Comparison of ENCODE assay signal across 8 cellular contexts in the genomic region with DNA sequence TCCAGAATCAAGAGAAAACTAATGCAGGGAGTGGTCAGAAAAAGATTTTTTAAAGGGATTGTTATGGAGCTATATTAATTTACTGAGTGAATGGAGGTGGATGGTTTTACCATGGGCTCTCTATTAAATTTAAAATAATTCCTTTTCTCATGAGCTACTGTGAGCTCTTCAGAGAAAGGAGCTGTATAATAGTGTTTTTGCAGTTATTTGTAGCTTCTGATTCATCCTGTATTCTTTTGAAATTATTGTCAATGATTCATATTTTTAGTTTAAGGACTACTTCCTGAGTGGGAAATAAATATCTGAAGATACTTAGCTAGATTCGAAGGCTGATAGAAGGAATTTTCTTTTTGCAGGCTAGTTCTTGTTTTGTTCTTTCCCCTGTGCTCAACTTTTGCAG. TPM values are rescaled to one million over a fixed set of nuclear protein-coding genes. Genes with fewer than 3 reads are reported as not detected.
DNase-seq lines count a peak whose midpoint lies in the region; ATAC-seq, FAIRE-seq and TF ChIP-seq lines count a peak whose summit lies in the region.
"Not testable (repeated sequence)": the region's sequence is repeated elsewhere in the genome, so short reads cannot be mapped to it uniquely, and the experiment has no call there.

No MANE protein-coding gene starts in this region.

- not testable (repeated sequence) for H4K91ac ChIP-seq in H1 (replicated peaks; ENCODE audit: insufficient read length, low read length)

- H3K23ac ChIP-seq in H1 (ENCODE audit: insufficient read length) = not testable (repeated sequence)

- peak overlapping the region; percentile 89 for H3K4me3 Mint-ChIP-seq in CD8-positive, alpha-beta T cell
- H3K4me3 Mint-ChIP-seq in T-helper 17 cell = peak overlapping the region; percentile 89
- peak overlapping the region; percentile 94 for H3K4me3 Mint-ChIP-seq in nephron progenitor cell

- not testable (repeated sequence) for H3K36me3 ChIP-seq in CD8-positive, alpha-beta T cell (ENCODE audit: insufficient read depth, low read length); adipocyte (ENCODE audit: control insufficient read depth, insufficient read depth, low read length, severe bottlenecking); H1 (ENCODE audit: control insufficient read depth in 2 of 4, insufficient read depth in 4 of 4, low read length in 3 of 4); subcutaneous abdominal adipose tissue (ENCODE audit: control insufficient read depth in 5 of 5, insufficient read depth in 5 of 5, low read length in 5 of 5)
- H3K36me3 ChIP-seq in HUES64 (ENCODE audit: insufficient read depth, low read length) = peaks cover 19% of the 10 kb centered on the region

- H2BK5ac ChIP-seq in H1 (ENCODE audit: low read depth, low read length) = not testable (repeated sequence)

- not testable (repeated sequence) for H2BK120ac ChIP-seq in H1 (replicated peaks; ENCODE audit: low read depth, low read length)

- not testable (repeated sequence) for H3K79me1 ChIP-seq in H1 (ENCODE audit: low read depth, low read length)

- TF ChIP-seq RAD21 in H1 (IDR thresholded peaks at IDR 0.05 in 1 of 2, conservative IDR thresholded peaks at IDR 0.05 in 1 of 2; ENCODE audit: low read depth in 2 of 2, low read length in 2 of 2) = not testable (repeated sequence)

- not testable (repeated sequence) for H2AK5ac ChIP-seq in H1 (ENCODE audit: low read depth, low read length)

- not testable (repeated sequence) for H4K5ac ChIP-seq in H1 (ENCODE audit: insufficient read length, low read depth, low read length)

- H3K9ac ChIP-seq in HUES64 (ENCODE audit: low read depth, low read length); H1 (replicated peaks in 1 of 4; ENCODE audit: extremely low read depth in 1 of 4, low read depth in 3 of 4, low read length in 3 of 4): not testable (repeated sequence)
- H3K9ac ChIP-seq in adipocyte (ENCODE audit: low read length) (peak overlapping the region; percentile 95), subcutaneous abdominal adipose tissue (ENCODE audit: low read length in 5 of 5) (peak overlapping the region in 3 of 5 donors; percentile 25 to 85 (median 30))

- not testable (repeated sequence) for H4K8ac ChIP-seq in H1 (ENCODE audit: extremely low read depth, insufficient read depth, low read length)

- POLR2A ChIA-PET in CD8-positive, alpha-beta T cell (lab: Charles Lee) = not testable (repeated sequence)
- POLR2A ChIA-PET in H1 (lab: Charles Lee; ENCODE audit: partially characterized antibody) = interaction anchor here (0.6 to 1.0 kb wide), 2 partner anchors 8 to 96 kb away, joined by 3 read pairs; no protein-coding TSS in a partner anchor

- DNase-seq in CD8-positive, alpha-beta T cell; T-helper 17 cell; H1 (ENCODE audit: low read depth in 1 of 2, low spot score in 2 of 2); nephron progenitor cell: not testable (repeated sequence)
- peak; percentile 23 for DNase-seq in adipocyte (ENCODE audit: low read depth)

- H3K4me2 ChIP-seq in H1 (ENCODE audit: insufficient read depth in 1 of 2, low read depth in 2 of 2, low read length in 2 of 2) = peak overlapping the region; percentile 46 to 49

- peaks cover 26% of the 10 kb centered on the region for H3K36me3 Mint-ChIP-seq in CD8-positive, alpha-beta T cell
- not testable (repeated sequence) for H3K36me3 Mint-ChIP-seq in T-helper 17 cell (ENCODE audit: low read depth)
- peaks cover 37% of the 10 kb centered on the region for H3K36me3 Mint-ChIP-seq in nephron progenitor cell (ENCODE audit: low read depth)

- H3K4me3 ChIP-seq in CD8-positive, alpha-beta T cell (ENCODE audit: low read depth, low read length) = not testable (repeated sequence)
- H3K4me3 ChIP-seq in HUES64 (ENCODE audit: low read length) (peak overlapping the region; percentile 91), adipocyte (ENCODE audit: low read length) (peak overlapping the region; percentile 87), H1 (ENCODE audit: extremely low read depth in 1 of 4, insufficient read depth in 2 of 4, low read depth in 3 of 4, low read length in 4 of 4) (peak overlapping the region; percentile 9 to 88 (median 34); a peak in 5 of 8 replicates), iPS-11a (ENCODE audit: low read depth, low read length) (peak overlapping the region; percentile 20), subcutaneous abdominal adipose tissue (ENCODE audit: low read depth in 1 of 5, low read length in 5 of 5) (peak overlapping the region in 4 of 5 donors; percentile 11 to 67 (median 32))

- not testable (repeated sequence) for H3K56ac ChIP-seq in H1 (replicated peaks; ENCODE audit: insufficient read length, low read depth, low read length)

- not testable (repeated sequence) for TF ChIP-seq POLR2A in H1 (IDR thresholded peaks at IDR 0.05; ENCODE audit: control extremely low read depth in 1 of 2, low read depth in 2 of 2, low read length in 2 of 2)

- intact Hi-C loops in CD8-positive, alpha-beta T cell (cut with DNase I, micrococcal nuclease) = loop anchor here in 1 of 2 experiments (10.0 kb wide), 1 partner anchor 128 kb away; a partner anchor contains a TSS

- H3K4me1 Mint-ChIP-seq in CD8-positive, alpha-beta T cell (ENCODE audit: low read depth) = peaks cover 41% of the 10 kb centered on the region
- H3K4me1 Mint-ChIP-seq in T-helper 17 cell (peaks cover 22% of the 10 kb centered on the region), nephron progenitor cell (peaks cover 34% of the 10 kb centered on the region)

- H2BK12ac ChIP-seq in H1 (ENCODE audit: low read depth, low read length) = not testable (repeated sequence)

- ATAC-seq in CD8-positive, alpha-beta T cell; T-helper 17 cell: not testable (repeated sequence)

- peaks cover 15% of the 10 kb centered on the region for H3K4me1 ChIP-seq in CD8-positive, alpha-beta T cell (ENCODE audit: insufficient read depth, low read length)
- H3K4me1 ChIP-seq in HUES64 (ENCODE audit: insufficient read depth, low read length); H1 (replicated peaks in 1 of 4; ENCODE audit: control insufficient read depth in 3 of 4, insufficient read depth in 4 of 4, low read length in 3 of 4): not testable (repeated sequence)
- H3K4me1 ChIP-seq in adipocyte (ENCODE audit: control insufficient read depth, insufficient read depth, low read length) (peaks cover 13% of the 10 kb centered on the region), subcutaneous abdominal adipose tissue (ENCODE audit: control insufficient read depth in 5 of 5, insufficient read depth in 5 of 5, low read length in 5 of 5) (peaks cover 0 to 31% (median 24%) of the 10 kb centered on the region in 5 donors)

- H3K9me3 Mint-ChIP-seq in CD8-positive, alpha-beta T cell; nephron progenitor cell: not testable (repeated sequence)

- H3K79me2 ChIP-seq in H1 (ENCODE audit: control insufficient read depth in 1 of 2, insufficient read depth in 2 of 2, low read length in 2 of 2) = peaks cover 0 to 33% of the 10 kb centered on the region in 2 experiments; a peak in 3 of 4 replicates

- not testable (repeated sequence) for H3K18ac ChIP-seq in H1 (ENCODE audit: extremely low read depth, low read length)

- H4K20me1 ChIP-seq in H1 (replicated peaks in 1 of 2; ENCODE audit: control insufficient read depth in 1 of 2, insufficient read depth in 2 of 2, low read length in 2 of 2) = not testable (repeated sequence)

- 89% methylated on average over 1 of the region's 1 CpG for WGBS in HUES64
- WGBS in H1 (ENCODE audit: extremely low coverage in 1 of 2, insufficient coverage in 1 of 2, insufficient read length in 1 of 2, insufficient replicate concordance in 2 of 2, low coverage in 1 of 2, low lambda C conversion rate in 2 of 2, missing lambda C conversion rate in 1 of 2), 2 experiments = 96% methylated on average over 1 of the region's 1 CpG; no CpG with 5 or more reads in 1 of the 2 experiments

- not testable (repeated sequence) for H3K14ac ChIP-seq in H1 (ENCODE audit: insufficient read length)

- CTCF ChIA-PET in CD8-positive, alpha-beta T cell (lab: Charles Lee) = not testable (repeated sequence)
- CTCF ChIA-PET in H1 (lab: Charles Lee; ENCODE audit: partially characterized antibody) = interaction anchor here (0.6 kb wide), 1 partner anchor 738 kb away, joined by 3 read pairs; no protein-coding TSS in a partner anchor

- H3K27me3 ChIP-seq in CD8-positive, alpha-beta T cell (ENCODE audit: insufficient read depth, low read length); HUES64 (ENCODE audit: insufficient read depth, low read length); adipocyte (replicated peaks; ENCODE audit: control insufficient read depth, insufficient read depth, low read length); H1 (replicated peaks in 1 of 4; ENCODE audit: control insufficient read depth in 3 of 4, extremely low read depth in 1 of 4, insufficient read depth in 3 of 4, low read length in 3 of 4); subcutaneous abdominal adipose tissue (ENCODE audit: control insufficient read depth in 5 of 5, insufficient read depth in 4 of 5, low read length in 5 of 5): not testable (repeated sequence)

- H2BK15ac ChIP-seq in H1 (ENCODE audit: low read length) = not testable (repeated sequence)

- not testable (repeated sequence) for FAIRE-seq in H1 (lab: Jason Lieb, UNC)

- H3K27me3 Mint-ChIP-seq in CD8-positive, alpha-beta T cell (ENCODE audit: low read depth); T-helper 17 cell; nephron progenitor cell (ENCODE audit: low read depth, poor library complexity): not testable (repeated sequence)

- not testable (repeated sequence) for H3K23me2 ChIP-seq in H1 (ENCODE audit: low read depth, low read length)

- peak overlapping the region; percentile 85 for H3K27ac Mint-ChIP-seq in CD8-positive, alpha-beta T cell
- H3K27ac Mint-ChIP-seq in T-helper 17 cell = peak overlapping the region; percentile 90
- H3K27ac Mint-ChIP-seq in nephron progenitor cell = peak overlapping the region; percentile 72

- TF ChIP-seq EP300 in H1 (IDR thresholded peaks at IDR 0.05; ENCODE audit: borderline replicate concordance in 1 of 2, low read depth in 2 of 2, low read length in 2 of 2) = not testable (repeated sequence)

- not testable (repeated sequence) for H3K4ac ChIP-seq in H1 (replicated peaks; ENCODE audit: insufficient read length, low read depth, low read length)

- not testable (repeated sequence) for H2AFZ ChIP-seq in H1 (ENCODE audit: low read length)

- not testable (repeated sequence) for H3K27ac ChIP-seq in CD8-positive, alpha-beta T cell (ENCODE audit: low read depth, low read length); HUES64 (ENCODE audit: low read depth, low read length); H1 (ENCODE audit: low read depth, low read length)
- H3K27ac ChIP-seq in subcutaneous abdominal adipose tissue (ENCODE audit: low read depth, low read length) = peak overlapping the region; percentile 89

- H3K9me3 ChIP-seq in CD8-positive, alpha-beta T cell (ENCODE audit: low read length); HUES64 (ENCODE audit: insufficient read depth, low read depth, low read length); T-helper 17 cell (ENCODE audit: control insufficient read depth, low read length, poor library complexity, severe bottlenecking); adipocyte (ENCODE audit: control insufficient read depth, low read length); H1 (ENCODE audit: insufficient read depth in 2 of 2, low read depth in 1 of 2, low read length in 1 of 2); subcutaneous abdominal adipose tissue (ENCODE audit: control insufficient read depth in 5 of 5, low read length in 5 of 5): not testable (repeated sequence)

- TF ChIP-seq CTCF in CD8-positive, alpha-beta T cell (IDR thresholded peaks at IDR 0.05); H1 (IDR thresholded peaks at IDR 0.05; ENCODE audit: control extremely low read depth in 1 of 3, insufficient read depth in 1 of 3, low read depth in 1 of 3, low read length in 3 of 3); nephron progenitor cell (IDR thresholded peaks at IDR 0.05): not testable (repeated sequence)

- H2BK20ac ChIP-seq in H1 (ENCODE audit: low read length) = not testable (repeated sequence)

RNA-seq across cellular contexts. Expression of a gene that starts 56.4 kb away (rescaled TPM):
- 10 to 100 TPM; 11.6 to 11.9 TPM for total RNA-seq in CD8-positive, alpha-beta T cell
- polyA plus RNA-seq in HUES64 (2013, experiment 1 of 2) = 24.0 TPM
- 25.1 TPM for polyA plus RNA-seq in HUES64 (2013, experiment 2 of 2)
- 10 to 100 TPM; 15.8 to 19.9 TPM for total RNA-seq in T-helper 17 cell
- 42.6 and 43.5 TPM in 2 replicates for total RNA-seq in H1 (2021; fragmentation: NEBNext Ultra II Directional; extraction: Animal tissue kit (Norgen Biotek cat#: 25700))
- 13.1 and 14.6 TPM in 2 replicates for polyA plus RNA-seq in H1 (2011; rRNA removed)
- 21.6 TPM for polyA plus RNA-seq in H1 (2011; cell fraction: cytosol; rRNA removed)
- 15.4 TPM for polyA plus RNA-seq in H1 (2011; cell fraction: nucleus; rRNA removed)
- polyA plus RNA-seq in H1 (2012, experiment 1 of 2) = 19.3 to 28.0 TPM (median 23.9 TPM) in 4 replicates
- polyA plus RNA-seq in H1 (2012, experiment 2 of 2) = 17.5 TPM
- polyA plus RNA-seq in H1 (2013, experiment 1 of 2) = 27.8 TPM
- 32.9 TPM for polyA plus RNA-seq in H1 (2013, experiment 2 of 2)
- 28.7 and 29.5 TPM in 2 replicates for polyA minus RNA-seq in H1 (2011; rRNA and poly(A)+ RNA removed)
- 17.7 TPM for polyA minus RNA-seq in H1 (2011; cell fraction: cytosol; rRNA and poly(A)+ RNA removed)
- polyA minus RNA-seq in H1 (2011; cell fraction: nucleus; rRNA and poly(A)+ RNA removed) = 43.8 TPM
